Comparison of ENCODE assay signal across 9 cellular contexts in the genomic region with DNA sequence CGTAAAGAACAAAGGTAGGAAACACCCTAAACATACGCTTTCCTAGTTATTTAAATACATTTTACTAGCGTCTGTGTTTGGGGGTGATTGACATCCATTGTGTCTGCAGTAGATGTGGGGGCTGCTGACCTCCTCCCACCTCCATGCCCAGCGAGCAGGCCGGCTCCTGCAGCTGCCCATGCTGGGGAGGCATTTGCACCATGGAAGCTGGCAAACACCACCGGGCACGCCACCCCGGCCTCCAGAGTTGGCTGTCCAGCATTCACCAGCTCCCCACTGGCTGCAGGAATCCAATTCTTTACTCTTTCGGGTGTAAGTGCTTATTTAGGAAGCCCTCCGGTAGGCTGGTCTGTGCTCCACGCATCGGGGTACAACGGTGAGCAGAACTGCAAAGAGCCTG.
"Had no signal": no experiment of that assay in that cellular context is flagged by ENCODE, and none has a peak within 500 bp of the region (broad histone marks: within the 10 kb centered on the region; RNA-seq: fewer than 3 reads in every experiment).

No MANE protein-coding gene starts in this region.

- H3K27ac ChIP-seq: GM23248 had no signal

- H3K36me3 ChIP-seq: HAP-1 had no signal

- H3K4me1 ChIP-seq: HAP-1 had no signal

- ATAC-seq: GM23338, HCT116 had no signal

- H3K9ac ChIP-seq: GM23248 had no signal

- H3K4me3 ChIP-seq: GM23248, GM23338, HAP-1 had no signal

- DNase-seq: GM23248, GOT3, H7, H9, HCEC 1CT, HFFc6 had no signal

- H3K4me2 ChIP-seq: GM23338 had no signal

- H3K9me3 ChIP-seq: HAP-1 had no signal

- H2AFZ ChIP-seq: GM23248, GM23338 had no signal
